In genomic region chr3:142448424-142448823, GRCh38 we compare ENCODE assay signal across 8 cellular contexts. TPM values are rescaled to one million over a fixed set of nuclear protein-coding genes. Genes with fewer than 3 reads are reported as not detected.
DNase-seq lines count a peak whose midpoint lies in the region; ATAC-seq, FAIRE-seq and TF ChIP-seq lines count a peak whose summit lies in the region.

No MANE protein-coding gene starts in this region.

- ATAC-seq in HG02610 (IDR thresholded peaks at IDR 0.05; ENCODE audit: unreplicated experiment): no peak

- no peaks in the 10 kb centered on the region for H3K9me3 ChIP-seq in muscle layer of duodenum (ENCODE audit: control insufficient read depth in 1 of 2, low read length in 2 of 2)

- no peak for TF ChIP-seq CTCF in HL-60 (IDR thresholded peaks at IDR 0.05; ENCODE audit: insufficient read depth, low read length)
- no peak for TF ChIP-seq CTCF in bronchial epithelial cell (IDR thresholded peaks at IDR 0.05; ENCODE audit: insufficient read depth, low read length, severe bottlenecking)

- H3K4me3 ChIP-seq in ACC112 (ENCODE audit: low read depth, low read length) (peak overlapping the region; percentile 99), HL-60 (replicated peaks; ENCODE audit: insufficient read depth, low read length) (peak overlapping the region; percentile 57), bronchial epithelial cell (ENCODE audit: low read depth, low read length) (peak overlapping the region; percentile 99), muscle layer of duodenum (ENCODE audit: low read depth in 1 of 2, low read length in 2 of 2) (peak overlapping the region; percentile 99)

- H3K27ac ChIP-seq in ACC112 (ENCODE audit: low read depth, low read length) (peak overlapping the region; percentile 94), HL-60 (replicated peaks) (peak overlapping the region; percentile 98), muscle layer of duodenum (ENCODE audit: low read length) (peak overlapping the region; percentile 100)

- H3K79me2 ChIP-seq in ACC112 (ENCODE audit: control insufficient read depth, insufficient read depth, low read length, unreplicated experiment): peaks cover 43% of the 10 kb centered on the region

- peak overlapping the region; percentile 98 for H2AFZ ChIP-seq in ACC112 (ENCODE audit: low read length, unreplicated experiment)

- no peaks in the 10 kb centered on the region for H3K27me3 ChIP-seq in ACC112 (ENCODE audit: insufficient read depth, low read length)
- no peaks in the 10 kb centered on the region for H3K27me3 ChIP-seq in HL-60 (ENCODE audit: insufficient read depth, poor library complexity, severe bottlenecking)
- H3K27me3 ChIP-seq in bronchial epithelial cell (ENCODE audit: control insufficient read depth, insufficient read depth, low read length): no peaks in the 10 kb centered on the region
- no peaks in the 10 kb centered on the region for H3K27me3 ChIP-seq in muscle layer of duodenum (ENCODE audit: low read depth, low read length)

- no peak for FAIRE-seq in bronchial epithelial cell (lab: Jason Lieb, UNC)

- DNase-seq in HL-60 (ENCODE audit: low read depth in 1 of 2, low spot score in 1 of 2) (no peak), bronchial epithelial cell (ENCODE audit: low read depth) (no peak), HT-29 (ENCODE audit: low spot score) (no peak), glomerular visceral epithelial cell (ENCODE audit: extremely low spot score) (no peak)
- DNase-seq in stimulated activated CD4-positive, alpha-beta T cell treated with anti-CD3 and anti-CD28 coated beads, Interleukin-2, amount 100 ng/mL, for 48 hours: no peak

- peaks cover 12% of the 10 kb centered on the region for H3K4me1 ChIP-seq in ACC112 (ENCODE audit: control insufficient read depth, insufficient read depth, low read length, unreplicated experiment)
- peaks cover 12 to 31% of the 10 kb centered on the region in 2 donors for H3K4me1 ChIP-seq in muscle layer of duodenum (ENCODE audit: control insufficient read depth in 1 of 2, insufficient read depth in 2 of 2, low read length in 2 of 2)

- H3K36me3 ChIP-seq in ACC112 (ENCODE audit: insufficient read depth, low read length): no peaks in the 10 kb centered on the region
- H3K36me3 ChIP-seq in bronchial epithelial cell (ENCODE audit: control insufficient read depth, insufficient read depth, low read length): no peaks in the 10 kb centered on the region
- peaks cover 7 to 12% of the 10 kb centered on the region in 2 donors for H3K36me3 ChIP-seq in muscle layer of duodenum (ENCODE audit: control insufficient read depth in 1 of 2, insufficient read depth in 2 of 2, low read length in 2 of 2)

RNA-seq across cellular contexts. Expression of gene XRN1, which starts 0.6 kb away (rescaled TPM):
- 15.0 and 31.6 TPM in 2 replicates for total RNA-seq in bronchial epithelial cell
- 8.1 and 18.5 TPM in 2 replicates for total RNA-seq in HT-29 (2014; rRNA removed; shearing (Covaris generic))
